Comparison of ENCODE assay signal across 14 cellular contexts in genomic region chr13:99287544-99287943, GRCh38. TPM values are rescaled to one million over a fixed set of nuclear protein-coding genes. Genes with fewer than 3 reads are reported as not detected.
DNase-seq lines count a peak whose midpoint lies in the region; ATAC-seq and TF ChIP-seq lines count a peak whose summit lies in the region.
"Had no signal": no experiment of that assay in that cellular context is flagged by ENCODE, and none has a peak within 500 bp of the region (broad histone marks: within the 10 kb centered on the region; RNA-seq: fewer than 3 reads in every experiment).

No MANE protein-coding gene starts in this region.

- ATAC-seq in Right ventricle myocardium inferior (no peak), HG03135 (IDR thresholded peaks at IDR 0.05; ENCODE audit: unreplicated experiment) (peak; percentile 4), GM21717 (IDR thresholded peaks at IDR 0.05; ENCODE audit: unreplicated experiment) (no peak), HG02981 (IDR thresholded peaks at IDR 0.05; ENCODE audit: unreplicated experiment) (no peak)
- ATAC-seq: left colon had no signal

- no peak for DNase-seq in right atrium auricular region (ENCODE audit: low spot score)
- no peak for DNase-seq in Right ventricle myocardium inferior (ENCODE audit: missing footprints)
- no peak for DNase-seq in ascending aorta (ENCODE audit: low spot score in 2 of 2)
- DNase-seq in tibial artery: peak in 1 of 2 donors; percentile 72
- no peak for DNase-seq in NCI-H187 treated with DMSO at 0.1 percent for 48 hours (lab: John Stamatoyannopoulos, UW)
- DNase-seq: head of caudate nucleus; left colon; NCI-H2029 treated with DMSO at 0.1 percent for 48 hours; NK-92 treated with Interleukin-12 subunit alpha and Interleukin-12 subunit beta, amount 100 ng/mL, for 24 hours had no signal

- peaks cover 0 to 47% of the 10 kb centered on the region in 2 donors for H3K4me1 ChIP-seq in right atrium auricular region
- H3K4me1 ChIP-seq in ascending aorta: peaks cover 0 to 9% of the 10 kb centered on the region in 2 donors
- H3K4me1 ChIP-seq in tibial artery: peaks cover 0 to 47% (median 6%) of the 10 kb centered on the region in 4 donors
- H3K4me1 ChIP-seq: neural progenitor cell had no signal

- H3K27ac ChIP-seq in right atrium auricular region (peak overlapping the region; percentile 13 to 26), ascending aorta (peak overlapping the region; percentile 22 to 52), tibial artery (peak overlapping the region; percentile 63 to 69)
- H3K27ac ChIP-seq: BLaER1, neural progenitor cell had no signal

- H3K27me3 ChIP-seq in right atrium auricular region: no peaks in the 10 kb centered on the region
- no peaks in the 10 kb centered on the region for H3K27me3 ChIP-seq in ascending aorta
- H3K27me3 ChIP-seq in tibial artery: no peaks in the 10 kb centered on the region
- H3K27me3 ChIP-seq: BLaER1, neural progenitor cell had no signal

- intact Hi-C loops in Right ventricle myocardium inferior (cut with DNase I): no loop called here
- intact Hi-C loops in ascending aorta (cut with DNase I): no loop called here
- intact Hi-C loops in tibial artery (cut with DNase I; ENCODE audit: low total_unique reads): no loop called here

- H3K36me3 ChIP-seq in right atrium auricular region (no peaks in the 10 kb centered on the region), ascending aorta (no peaks in the 10 kb centered on the region), tibial artery (no peaks in the 10 kb centered on the region)
- H3K36me3 ChIP-seq: neural progenitor cell had no signal

- no peaks in the 10 kb centered on the region for H3K9me3 ChIP-seq in right atrium auricular region
- no peaks in the 10 kb centered on the region for H3K9me3 ChIP-seq in ascending aorta
- H3K9me3 ChIP-seq in tibial artery: no peaks in the 10 kb centered on the region
- H3K9me3 ChIP-seq: BLaER1 had no signal

- H3K4me3 ChIP-seq in right atrium auricular region (no peak overlapping the region), ascending aorta (peak overlapping the region in 1 of 2 donors; percentile 14), tibial artery (peak overlapping the region in 1 of 2 donors; percentile 15)
- H3K4me3 ChIP-seq: BLaER1, neural progenitor cell had no signal

- TF ChIP-seq CTCF in right atrium auricular region (IDR thresholded peaks at IDR 0.05) (no peak), ascending aorta (IDR thresholded peaks at IDR 0.05) (no peak), tibial artery (IDR thresholded peaks at IDR 0.05) (no peak)

RNA-seq across cellular contexts. Expression of gene GPR183, which starts 19.7 kb away (rescaled TPM):
- total RNA-seq in right atrium auricular region: 10 to 100 TPM in 1 of 2 donors, 1 to 10 TPM in 1; 7.6 to 13.3 TPM
- total RNA-seq in Right ventricle myocardium inferior: 2.7 TPM
- 1.1 TPM for total RNA-seq in ascending aorta

RNA-seq across cellular contexts. Expression of gene GPR18, which starts 29.4 kb away (rescaled TPM):
- total RNA-seq in right atrium auricular region (under 1 TPM in 1 of 2 donors, not detected in 1; 0.28 TPM), Right ventricle myocardium inferior (not detected), ascending aorta (not detected)
